11 cellular contexts compared by ENCODE assay signal in the genomic region with DNA sequence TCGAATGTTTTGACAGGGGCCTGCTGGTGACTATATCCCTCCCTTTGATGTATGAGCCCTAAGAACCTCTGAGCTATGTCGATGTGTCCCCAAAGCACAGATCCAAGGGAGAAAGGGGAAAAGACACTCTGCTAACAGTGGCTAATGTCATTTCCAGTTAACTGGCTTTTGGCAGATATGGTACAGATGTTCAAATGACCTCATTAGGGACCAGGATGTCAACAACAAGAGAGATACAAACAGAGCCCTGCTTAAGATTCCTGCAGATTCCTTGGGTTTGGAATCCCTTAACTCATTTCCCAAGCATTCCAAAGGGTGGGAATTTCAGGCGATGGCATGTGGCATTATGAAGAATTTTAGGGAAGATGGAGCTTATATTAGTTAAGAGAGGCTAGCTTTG.
DNase-seq lines count a peak whose midpoint lies in the region; ATAC-seq and TF ChIP-seq lines count a peak whose summit lies in the region.
"Had no signal": no experiment of that assay in that cellular context is flagged by ENCODE, and none has a peak within 500 bp of the region (broad histone marks: within the 10 kb centered on the region; RNA-seq: fewer than 3 reads in every experiment).

No MANE protein-coding gene starts in this region.

- ATAC-seq in SK-N-SH treated with all-trans-retinoic acid at 6 μM for 48 hours = no peak
- ATAC-seq in activated CD8-positive, alpha-beta T cell treated with anti-CD3 and anti-CD28 coated beads, Interleukin-2, amount 10 ng/mL, durations not matched to agents 7 days and 5 days = no peak

- no peak overlapping the region for H3K27ac Mint-ChIP-seq in activated CD8-positive, alpha-beta T cell treated with anti-CD3 and anti-CD28 coated beads, Interleukin-2, amount 10 ng/mL, durations not matched to agents 7 days and 5 days
- H3K27ac Mint-ChIP-seq: CD8-positive, alpha-beta memory T cell had no signal

- DNase-seq in ELF-1 (ENCODE audit: low read depth, low spot score) (peak; percentile 28), left kidney (ENCODE audit: low read depth, low spot score) (peak; percentile 37), retina (peak; percentile 46), NCI-H748 (lab: John Stamatoyannopoulos, UW; ENCODE audit: unreplicated experiment) (no peak)
- DNase-seq in activated CD8-positive, alpha-beta T cell treated with anti-CD3 and anti-CD28 coated beads, Interleukin-2, amount 10 ng/mL, durations not matched to agents 7 days and 5 days = no peak
- no peak for DNase-seq in stimulated activated naive CD4-positive, alpha-beta T cell (lab: John Stamatoyannopoulos, UW)
- DNase-seq: 8988T; AML-193; CD8-positive, alpha-beta memory T cell; DMS53 had no signal

- CTCF ChIA-PET in activated CD8-positive, alpha-beta T cell treated with anti-CD3 and anti-CD28 coated beads, Interleukin-2, amount 10 ng/mL, durations not matched to agents 7 days and 5 days (lab: Charles Lee) = no interaction called here

- no peaks in the 10 kb centered on the region for H3K36me3 Mint-ChIP-seq in activated CD8-positive, alpha-beta T cell treated with anti-CD3 and anti-CD28 coated beads, Interleukin-2, amount 10 ng/mL, durations not matched to agents 7 days and 5 days (ENCODE audit: low read depth)
- H3K36me3 Mint-ChIP-seq: CD8-positive, alpha-beta memory T cell had no signal

- POLR2A ChIA-PET in activated CD8-positive, alpha-beta T cell treated with anti-CD3 and anti-CD28 coated beads, Interleukin-2, amount 10 ng/mL, durations not matched to agents 7 days and 5 days (lab: Charles Lee) = no interaction called here

- H3K4me3 Mint-ChIP-seq in activated CD8-positive, alpha-beta T cell treated with anti-CD3 and anti-CD28 coated beads, Interleukin-2, amount 10 ng/mL, durations not matched to agents 7 days and 5 days = no peak overlapping the region
- H3K4me3 Mint-ChIP-seq: CD8-positive, alpha-beta memory T cell had no signal

- H3K4me1 Mint-ChIP-seq in activated CD8-positive, alpha-beta T cell treated with anti-CD3 and anti-CD28 coated beads, Interleukin-2, amount 10 ng/mL, durations not matched to agents 7 days and 5 days (ENCODE audit: low read depth) = no peaks in the 10 kb centered on the region
- H3K4me1 Mint-ChIP-seq: CD8-positive, alpha-beta memory T cell had no signal

- H3K9me3 Mint-ChIP-seq in activated CD8-positive, alpha-beta T cell treated with anti-CD3 and anti-CD28 coated beads, Interleukin-2, amount 10 ng/mL, durations not matched to agents 7 days and 5 days (ENCODE audit: insufficient read depth) = no peaks in the 10 kb centered on the region

- no peaks in the 10 kb centered on the region for H3K27me3 Mint-ChIP-seq in activated CD8-positive, alpha-beta T cell treated with anti-CD3 and anti-CD28 coated beads, Interleukin-2, amount 10 ng/mL, durations not matched to agents 7 days and 5 days (ENCODE audit: low read depth)

TF ChIP-seq in SK-N-SH treated with all-trans-retinoic acid at 6 μM for 48 hours, 23 proteins besides CTCF, POLR2A, EP300 and RAD21:
- TF ChIP-seq TCF4 (CRISPR knock-in tag; IDR thresholded peaks at IDR 0.05; ENCODE audit: borderline replicate concordance) = 0 out of 2 replicates have a peak, but pooled peaks have one; percentile 60
- no peak for TF ChIP-seq SNAI2 (CRISPR knock-in tag; IDR thresholded peaks at IDR 0.05)

Comparison
In these comparisons a context has a peak if more than half of its experiments do, and no peak if none do; other contexts are left out.
1. DNase-seq: peak in ELF-1 (single experiment), left kidney (single experiment) and retina (single experiment); none in activated CD8-positive, alpha-beta T cell treated with anti-CD3 and anti-CD28 coated beads, Interleukin-2, amount 10 ng/mL, durations not matched to agents 7 days and 5 days (single experiment), NCI-H748 (single experiment) and stimulated activated naive CD4-positive, alpha-beta T cell (0 of 6).